In genomic region chr2:9782197-9782719, GRCh38 we compare ENCODE assay signal across 8 cellular contexts.
DNase-seq lines count a peak whose midpoint lies in the region; ATAC-seq and TF ChIP-seq lines count a peak whose summit lies in the region.

No MANE protein-coding gene starts in this region.

- TF ChIP-seq CTCF in chondrocyte (IDR thresholded peaks at IDR 0.05): peak; percentile 48
- no peak for TF ChIP-seq CTCF in endodermal cell (conservative IDR thresholded peaks at IDR 0.05)

- no peak overlapping the region for H3K9ac ChIP-seq in endodermal cell (ENCODE audit: extremely low read depth, low read length, poor library complexity, severe bottlenecking)

- no peak overlapping the region for H3K4me3 ChIP-seq in endodermal cell (ENCODE audit: low read length)

- H3K27me3 ChIP-seq in endodermal cell (ENCODE audit: control insufficient read depth, insufficient read depth, low read length, poor library complexity, severe bottlenecking): no peaks in the 10 kb centered on the region

- no peaks in the 10 kb centered on the region for H3K4me1 ChIP-seq in endodermal cell (ENCODE audit: control insufficient read depth, insufficient read depth, low read length)

- H3K36me3 Mint-ChIP-seq in IgD-negative memory B cell (peaks cover 2% of the 10 kb centered on the region), chondrocyte (ENCODE audit: low read depth) (peaks cover 1% of the 10 kb centered on the region), endodermal cell (ENCODE audit: low read depth) (no peaks in the 10 kb centered on the region)
- H3K36me3 Mint-ChIP-seq in activated CD4-positive, alpha-beta T cell treated with anti-CD3 and anti-CD28 coated beads for 36 hours (ENCODE audit: low read depth): no peaks in the 10 kb centered on the region

- no peaks in the 10 kb centered on the region for H3K36me3 ChIP-seq in endodermal cell (ENCODE audit: control insufficient read depth, insufficient read depth, low read length)

- no peaks in the 10 kb centered on the region for H3K9me3 ChIP-seq in endodermal cell (ENCODE audit: control insufficient read depth, low read length)

- POLR2A ChIA-PET in activated CD4-positive, alpha-beta T cell treated with anti-CD3 and anti-CD28 coated beads for 36 hours (lab: Charles Lee): interaction anchor here (0.6 to 1.9 kb wide), 7 partner anchors 18 to 360 kb away, joined by 3 to 7 read pairs (median 4); partner anchors contain the start of genes ITGB1BP1, TAF1B and YWHAQ

- intact Hi-C loops in activated CD4-positive, alpha-beta T cell treated with anti-CD3 and anti-CD28 coated beads for 36 hours (cut with DNase I, micrococcal nuclease): loop anchor here (1.0 to 5.0 kb wide), 13 partner anchors 17 to 359 kb away; partner anchors contain the start of genes ADAM17 (in 2 of the 2), CPSF3 (in 1 of the 2), IAH1 (in 1 of the 2) and ITGB1BP1 (in 1 of the 2)

- H3K9me3 Mint-ChIP-seq in IgD-negative memory B cell: peaks cover 0 to 1% (median 0%) of the 10 kb centered on the region in 3 donors
- H3K9me3 Mint-ChIP-seq in activated CD4-positive, alpha-beta T cell treated with anti-CD3 and anti-CD28 coated beads for 36 hours (ENCODE audit: low read depth): no peaks in the 10 kb centered on the region
- H3K9me3 Mint-ChIP-seq in chondrocyte (ENCODE audit: low read depth): no peaks in the 10 kb centered on the region
- H3K9me3 Mint-ChIP-seq in endodermal cell: peaks cover under 1% of the 10 kb centered on the region

- H3K4me1 Mint-ChIP-seq in IgD-negative memory B cell (peaks cover 16 to 18% (median 18%) of the 10 kb centered on the region in 3 donors), chondrocyte (ENCODE audit: low read depth) (no peaks in the 10 kb centered on the region), endodermal cell (peaks cover 6% of the 10 kb centered on the region)
- H3K4me1 Mint-ChIP-seq in activated CD4-positive, alpha-beta T cell treated with anti-CD3 and anti-CD28 coated beads for 36 hours: peaks cover 57% of the 10 kb centered on the region

- peak; percentile 89 for DNase-seq in activated CD4-positive, alpha-beta T cell treated with anti-CD3 and anti-CD28 coated beads for 36 hours
- DNase-seq in chondrocyte (ENCODE audit: low spot score) (no peak), endodermal cell (no peak), retina (no peak)
- peak; percentile 77 for DNase-seq in stimulated activated CD4-positive, alpha-beta T cell treated with anti-CD3 and anti-CD28 coated beads, Interleukin-4, amount 100 ng/mL, for 24 hours
- DNase-seq in NK-92 treated with Interleukin-12 subunit alpha and Interleukin-12 subunit beta, amount 100 ng/mL, for 24 hours (lab: John Stamatoyannopoulos, UW): no peak

- ATAC-seq in activated CD4-positive, alpha-beta T cell treated with anti-CD3 and anti-CD28 coated beads for 36 hours: peak; percentile 80
- ATAC-seq in HG03565 (IDR thresholded peaks at IDR 0.05; ENCODE audit: unreplicated experiment): no peak

- no peak overlapping the region for H3K27ac ChIP-seq in endodermal cell (ENCODE audit: low read depth, low read length)

- WGBS in endodermal cell (ENCODE audit: insufficient coverage in 1 of 2, insufficient read length in 1 of 2), 2 experiments: 79 to 90% methylated on average over 5 to 8 of the region's 8 CpGs

- H3K4me3 Mint-ChIP-seq in IgD-negative memory B cell (peak overlapping the region in 1 of 4 donors; percentile 30), chondrocyte (ENCODE audit: unreplicated experiment) (no peak overlapping the region), endodermal cell (no peak overlapping the region)
- H3K4me3 Mint-ChIP-seq in activated CD4-positive, alpha-beta T cell treated with anti-CD3 and anti-CD28 coated beads for 36 hours: peak overlapping the region; percentile 53

- CTCF ChIA-PET in activated CD4-positive, alpha-beta T cell treated with anti-CD3 and anti-CD28 coated beads for 36 hours (lab: Charles Lee): interaction anchor here (0.5 to 4.0 kb wide), 5 partner anchors 12 to 210 kb away, joined by 3 to 34 read pairs (median 3); no protein-coding TSS in a partner anchor

- H3K27ac Mint-ChIP-seq in IgD-negative memory B cell (peak overlapping the region in 2 of 3 donors; percentile 4 to 90), chondrocyte (ENCODE audit: unreplicated experiment) (no peak overlapping the region), endodermal cell (no peak overlapping the region)
- H3K27ac Mint-ChIP-seq in activated CD4-positive, alpha-beta T cell treated with anti-CD3 and anti-CD28 coated beads for 36 hours: peak overlapping the region; percentile 93

- H3K27me3 Mint-ChIP-seq in IgD-negative memory B cell: peaks cover 2% of the 10 kb centered on the region
- no peaks in the 10 kb centered on the region for H3K27me3 Mint-ChIP-seq in activated CD4-positive, alpha-beta T cell treated with anti-CD3 and anti-CD28 coated beads for 36 hours
- peaks cover 1% of the 10 kb centered on the region for H3K27me3 Mint-ChIP-seq in chondrocyte (ENCODE audit: low read depth)
- peaks cover 4% of the 10 kb centered on the region for H3K27me3 Mint-ChIP-seq in endodermal cell (ENCODE audit: insufficient read depth)

Comparison
In these comparisons a context has a peak if more than half of its experiments do, and no peak if none do; other contexts are left out.
1. H3K27ac Mint-ChIP-seq: peak in IgD-negative memory B cell (2 of 3) and activated CD4-positive, alpha-beta T cell treated with anti-CD3 and anti-CD28 coated beads for 36 hours (single experiment); none in chondrocyte (single experiment) and endodermal cell (single experiment).
2. DNase-seq: peak in activated CD4-positive, alpha-beta T cell treated with anti-CD3 and anti-CD28 coated beads for 36 hours (single experiment) and stimulated activated CD4-positive, alpha-beta T cell treated with anti-CD3 and anti-CD28 coated beads, Interleukin-4, amount 100 ng/mL, for 24 hours (single experiment); none in chondrocyte (single experiment), NK-92 treated with Interleukin-12 subunit alpha and Interleukin-12 subunit beta, amount 100 ng/mL, for 24 hours (single experiment), endodermal cell (single experiment) and retina (single experiment).